Comparison of ENCODE assay signal across 20 cellular contexts in genomic region chr13:50340566-50341287, GRCh38.
DNase-seq lines count a peak whose midpoint lies in the region; ATAC-seq, FAIRE-seq and TF ChIP-seq lines count a peak whose summit lies in the region.
"Had no signal": no experiment of that assay in that cellular context is flagged by ENCODE, and none has a peak within 500 bp of the region (broad histone marks: within the 10 kb centered on the region; RNA-seq: fewer than 3 reads in every experiment).

No MANE protein-coding gene starts in this region.

- H3K27me3 ChIP-seq in OCI-LY1 (ENCODE audit: insufficient read depth, low read length) (no peaks in the 10 kb centered on the region), aorta (ENCODE audit: control insufficient read depth in 1 of 2, insufficient read depth in 2 of 2, low read length in 1 of 2) (no peaks in the 10 kb centered on the region), left lung (no peaks in the 10 kb centered on the region)
- H3K27me3 ChIP-seq: stomach had no signal

- no peaks in the 10 kb centered on the region for H3K9me2 ChIP-seq in OCI-LY1 (ENCODE audit: low read depth, low read length)

- intact Hi-C loops in activated CD4-positive, alpha-beta T cell treated with anti-CD3 and anti-CD28 coated beads, Interleukin-2, amount 10 ng/mL, durations not matched to agents 24 days and 14 days (cut with micrococcal nuclease), result no loop called here
- intact Hi-C loops in kidney (cut with DNase I) (no loop called here), aorta (cut with DNase I) (no loop called here), left lung (cut with DNase I) (no loop called here)

- peaks cover 3% of the 10 kb centered on the region for H3K4me1 Mint-ChIP-seq in activated CD4-positive, alpha-beta T cell treated with anti-CD3 and anti-CD28 coated beads, Interleukin-2, amount 10 ng/mL, durations not matched to agents 24 days and 14 days

- H4K20me1 ChIP-seq in OCI-LY1 (ENCODE audit: insufficient read depth, low read length), result no peaks in the 10 kb centered on the region

- no peak for FAIRE-seq in kidney (lab: Jason Lieb, UNC)
- FAIRE-seq: endometrium, K562, urothelium cell line had no signal

- peak overlapping the region; percentile 74 for H3K27ac ChIP-seq in OCI-LY1 (ENCODE audit: low read depth, low read length, poor library complexity, severe bottlenecking)
- H3K27ac ChIP-seq in kidney (ENCODE audit: low read depth in 2 of 2, low read length in 2 of 2), result no peak overlapping the region
- no peak overlapping the region for H3K27ac ChIP-seq in aorta (ENCODE audit: low read depth in 1 of 2, low read length in 2 of 2)
- H3K27ac ChIP-seq in left lung, result no peak overlapping the region
- H3K27ac ChIP-seq: lower lobe of right lung, RWPE1, stomach had no signal

- peaks cover under 1% of the 10 kb centered on the region for H3K9me3 Mint-ChIP-seq in activated CD4-positive, alpha-beta T cell treated with anti-CD3 and anti-CD28 coated beads, Interleukin-2, amount 10 ng/mL, durations not matched to agents 24 days and 14 days
- H3K9me3 Mint-ChIP-seq: activated T-helper 2 cell treated with anti-CD3 and anti-CD28 coated beads, Interferon-gamma antibody, Interleukin-2, Interleukin-4, amounts not matched to agents 10 μg/mL and 5 μg/mL and 100 μg/mL, durations not matched to agents 14 hours and 24 hours and 36 hours had no signal

- no peak overlapping the region for H3K27ac Mint-ChIP-seq in activated CD4-positive, alpha-beta T cell treated with anti-CD3 and anti-CD28 coated beads, Interleukin-2, amount 10 ng/mL, durations not matched to agents 24 days and 14 days
- H3K27ac Mint-ChIP-seq: activated B cell treated with CpG ODN at 0.5 μM for 24 hours; activated T-helper 2 cell treated with anti-CD3 and anti-CD28 coated beads, Interferon-gamma antibody, Interleukin-2, Interleukin-4, amounts not matched to agents 10 μg/mL and 5 μg/mL and 100 μg/mL, durations not matched to agents 14 hours and 24 hours and 36 hours; naive thymus-derived CD8-positive, alpha-beta T cell; T-helper 17 cell had no signal

- H3K9ac ChIP-seq in OCI-LY1 (ENCODE audit: low read length) (peak overlapping the region; percentile 35; the same call in 1 of the 2 replicates), kidney (ENCODE audit: low read length in 2 of 2) (no peak overlapping the region)

- peak overlapping the region; percentile 63 for H3K4me2 ChIP-seq in OCI-LY1 (ENCODE audit: low read length)

- H3F3A ChIP-seq in OCI-LY1 (ENCODE audit: insufficient read depth, low read length), result no peaks in the 10 kb centered on the region

- peak overlapping the region; percentile 50; the same call in 1 of the 2 replicates for H2AFZ ChIP-seq in OCI-LY1 (ENCODE audit: low read length)

- no peaks in the 10 kb centered on the region for H3K79me2 ChIP-seq in OCI-LY1 (ENCODE audit: insufficient read depth, low read length)

- H3K27me3 Mint-ChIP-seq in activated CD4-positive, alpha-beta T cell treated with anti-CD3 and anti-CD28 coated beads, Interleukin-2, amount 10 ng/mL, durations not matched to agents 24 days and 14 days, result peaks cover 42% of the 10 kb centered on the region
- H3K27me3 Mint-ChIP-seq: activated B cell treated with CpG ODN at 0.5 μM for 24 hours; CD8-positive, alpha-beta memory T cell; T-helper 17 cell had no signal

- H3K4me3 ChIP-seq in OCI-LY1 (ENCODE audit: low read depth, low read length, poor library complexity, severe bottlenecking) (no peak overlapping the region), kidney (ENCODE audit: low read length in 2 of 2) (peak overlapping the region; percentile 22 to 36), aorta (ENCODE audit: low read length in 2 of 2) (no peak overlapping the region), left lung (no peak overlapping the region)
- H3K4me3 ChIP-seq: K562, lower lobe of right lung, stomach had no signal

- H3K36me3 Mint-ChIP-seq in activated CD4-positive, alpha-beta T cell treated with anti-CD3 and anti-CD28 coated beads, Interleukin-2, amount 10 ng/mL, durations not matched to agents 24 days and 14 days (ENCODE audit: low read depth), result no peaks in the 10 kb centered on the region

- 93% methylated on average over 17 of the region's 17 CpGs for WGBS in aorta, 2 donors

- H3K4me1 ChIP-seq in OCI-LY1 (ENCODE audit: insufficient read depth, low read length, severe bottlenecking), result peaks cover 47% of the 10 kb centered on the region
- H3K4me1 ChIP-seq in kidney (ENCODE audit: control insufficient read depth in 1 of 2, insufficient read depth in 1 of 2, low read depth in 1 of 2, low read length in 2 of 2), result peaks cover 0 to 2% of the 10 kb centered on the region in 2 donors
- no peaks in the 10 kb centered on the region for H3K4me1 ChIP-seq in aorta (ENCODE audit: control insufficient read depth in 1 of 2, insufficient read depth in 2 of 2, low read length in 2 of 2)
- H3K4me1 ChIP-seq in left lung, result no peaks in the 10 kb centered on the region
- H3K4me1 ChIP-seq: lower lobe of right lung, stomach had no signal

- 0 out of 2 replicates have a peak, but pooled peaks have one; percentile 8 for TF ChIP-seq CTCF in OCI-LY1 (IDR thresholded peaks at IDR 0.05; ENCODE audit: low read length)
- no peak for TF ChIP-seq CTCF in kidney (IDR thresholded peaks at IDR 0.05; ENCODE audit: borderline replicate concordance, extremely low read depth, insufficient read depth)
- TF ChIP-seq CTCF in left lung (IDR thresholded peaks at IDR 0.05), result no peak

- H3K4me3 Mint-ChIP-seq in activated CD4-positive, alpha-beta T cell treated with anti-CD3 and anti-CD28 coated beads, Interleukin-2, amount 10 ng/mL, durations not matched to agents 24 days and 14 days, result no peak overlapping the region
- H3K4me3 Mint-ChIP-seq: activated B cell treated with CpG ODN at 0.5 μM for 24 hours; CD8-positive, alpha-beta memory T cell; naive thymus-derived CD8-positive, alpha-beta T cell; T-helper 17 cell had no signal

- H3K9me3 ChIP-seq in OCI-LY1 (ENCODE audit: low read length), result no peaks in the 10 kb centered on the region
- no peaks in the 10 kb centered on the region for H3K9me3 ChIP-seq in kidney (ENCODE audit: control insufficient read depth in 1 of 2, low read length in 2 of 2)
- H3K9me3 ChIP-seq in aorta (ENCODE audit: control insufficient read depth, low read length), result peaks cover 2% of the 10 kb centered on the region
- H3K9me3 ChIP-seq in left lung, result no peaks in the 10 kb centered on the region
- H3K9me3 ChIP-seq: stomach had no signal

- ATAC-seq in aorta (ENCODE audit: low FRiP score) (peak; percentile 75), left lung (no peak)
- ATAC-seq: K562; lower lobe of right lung; naive thymus-derived CD8-positive, alpha-beta T cell; T-helper 17 cell had no signal

- peak; percentile 32 for DNase-seq in activated CD4-positive, alpha-beta T cell treated with anti-CD3 and anti-CD28 coated beads, Interleukin-2, amount 10 ng/mL, durations not matched to agents 24 days and 14 days
- DNase-seq in activated CD4-positive, alpha-beta T cell treated with anti-CD3 and anti-CD28 coated beads for 4 hours, result no peak
- DNase-seq in kidney (no peak), aorta (no peak), globus pallidus (ENCODE audit: low spot score) (no peak), left lung (no peak), AML-193 (lab: John Stamatoyannopoulos, UW) (no peak)
- DNase-seq: activated B cell treated with CpG ODN at 0.5 μM for 24 hours; CD8-positive, alpha-beta memory T cell; lower lobe of right lung; naive thymus-derived CD8-positive, alpha-beta T cell; NCI-H1048; stomach; T-helper 17 cell had no signal

- H3K36me3 ChIP-seq in OCI-LY1 (ENCODE audit: insufficient read depth, low read length) (no peaks in the 10 kb centered on the region), kidney (ENCODE audit: control insufficient read depth in 1 of 2, insufficient read depth in 2 of 2, low read length in 2 of 2) (no peaks in the 10 kb centered on the region), aorta (ENCODE audit: control insufficient read depth in 1 of 2, insufficient read depth in 2 of 2, low read length in 1 of 2) (no peaks in the 10 kb centered on the region), left lung (no peaks in the 10 kb centered on the region)
- H3K36me3 ChIP-seq: lower lobe of right lung, stomach had no signal

Comparison
In these comparisons a context has a peak if more than half of its experiments do, and no peak if none do; other contexts are left out.
1. H3K4me3 ChIP-seq: peak in kidney (2 of 2); none in OCI-LY1 (single experiment), aorta (0 of 2) and left lung (0 of 2).